Comparison of ENCODE assay signal across 8 cellular contexts in the genomic region with DNA sequence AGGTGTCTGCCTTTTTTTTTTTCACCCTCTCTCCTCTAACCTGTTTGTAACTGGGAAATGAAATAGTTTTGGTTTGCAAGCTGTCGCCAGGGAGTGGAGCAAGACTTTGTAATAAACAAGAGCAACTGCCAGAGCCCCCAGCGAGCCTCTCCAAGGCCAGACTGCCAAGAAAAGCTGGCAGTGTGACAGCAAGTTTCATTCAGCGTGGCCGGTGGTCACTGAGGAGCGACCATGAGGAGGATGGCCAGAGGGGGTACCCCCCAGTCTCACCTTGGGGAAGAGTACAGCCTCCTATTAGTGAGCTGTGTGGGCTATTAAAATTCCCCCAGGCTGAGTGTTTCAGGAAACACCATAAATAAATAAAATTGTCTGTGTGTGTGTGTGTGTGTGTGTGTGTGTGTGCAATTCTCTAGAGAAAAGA. TPM values are rescaled to one million over a fixed set of nuclear protein-coding genes. Genes with fewer than 3 reads are reported as not detected.
DNase-seq lines count a peak whose midpoint lies in the region; ATAC-seq and TF ChIP-seq lines count a peak whose summit lies in the region.

No MANE protein-coding gene starts in this region.

- in situ Hi-C loops in Caki2 (cut with HindIII; ENCODE audit: low pct_unique_long_range_greater_than_20kb, low sequenced_read_pairs), result no loop called here

- intact Hi-C loops in posterior cingulate gyrus (cut with DNase I), result no loop called here

- DNase-seq in Caki2 (ENCODE audit: low read depth) (peak; percentile 89), NCI-H82 (lab: John Stamatoyannopoulos, UW) (peak; percentile 64), fibroblast of the aortic adventitia (ENCODE audit: low read depth) (peak; percentile 82), posterior cingulate gyrus (peak; percentile 28 to 87 (median 39)), NCI-H774 (lab: John Stamatoyannopoulos, UW) (no peak), NCI-H510A (lab: John Stamatoyannopoulos, UW) (no peak), T-helper 1 cell (no peak)

- no peak for ATAC-seq in HG02678 (IDR thresholded peaks at IDR 0.05; ENCODE audit: unreplicated experiment)

- TF ChIP-seq CTCF in fibroblast of the aortic adventitia (IDR thresholded peaks at IDR 0.05; ENCODE audit: insufficient read depth, low read length), result no peak

- H3K4me3 ChIP-seq in fibroblast of the aortic adventitia (ENCODE audit: low read depth, low read length), result no peak overlapping the region

RNA-seq across cellular contexts. Expression of a gene that starts 49.9 kb away (rescaled TPM):
- 78.8 and 92.5 TPM in 2 replicates for total RNA-seq in Caki2 (2014; rRNA removed; shearing (Covaris generic); ENCODE audit: low replicate concordance)
- 112 and 132 TPM in 2 replicates for total RNA-seq in fibroblast of the aortic adventitia (ENCODE audit: low replicate concordance)

Comparison
In these comparisons a context has a peak if more than half of its experiments do, and no peak if none do; other contexts are left out.
1. DNase-seq: peak in Caki2 (single experiment), NCI-H82 (single experiment), fibroblast of the aortic adventitia (single experiment) and posterior cingulate gyrus (10 of 10); none in NCI-H774 (single experiment), NCI-H510A (single experiment) and T-helper 1 cell (0 of 5).